Comparison of ENCODE assay signal across 1 cellular context in the genomic region with DNA sequence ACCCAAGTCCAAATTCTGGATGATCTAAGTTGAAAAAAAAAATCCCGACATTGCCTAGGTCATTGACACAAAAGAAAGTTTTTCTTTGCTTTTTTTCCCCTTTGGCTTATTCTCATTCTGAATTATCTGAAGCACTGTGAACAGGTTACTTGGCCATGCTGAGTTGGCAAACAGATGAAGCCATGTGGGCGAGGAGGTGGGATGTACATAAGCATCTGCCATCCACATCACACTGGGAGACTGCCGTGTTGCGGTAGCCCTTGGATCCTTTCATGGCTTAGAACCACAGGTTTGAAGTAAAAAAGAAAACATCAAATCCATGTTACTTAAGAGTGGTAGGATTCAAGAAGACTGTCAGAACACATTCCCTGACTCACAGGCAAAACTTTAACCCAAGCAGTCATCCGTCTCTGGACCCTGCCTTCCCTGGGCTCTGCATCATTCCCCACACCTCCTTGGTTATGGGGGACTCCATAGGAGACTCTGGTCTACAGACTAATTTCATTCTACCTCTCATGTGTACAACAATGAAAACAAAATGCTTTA.
TF ChIP-seq lines count a peak whose summit lies in the region.

No MANE protein-coding gene starts in this region.

TF ChIP-seq in IMR-90, 13 proteins besides CTCF, POLR2A, EP300 and RAD21 (continued from another document):
- no peak for TF ChIP-seq CEBPB (IDR thresholded peaks at IDR 0.05; ENCODE audit: low read depth, low read length)
